8 cellular contexts compared by ENCODE assay signal in the genomic region with DNA sequence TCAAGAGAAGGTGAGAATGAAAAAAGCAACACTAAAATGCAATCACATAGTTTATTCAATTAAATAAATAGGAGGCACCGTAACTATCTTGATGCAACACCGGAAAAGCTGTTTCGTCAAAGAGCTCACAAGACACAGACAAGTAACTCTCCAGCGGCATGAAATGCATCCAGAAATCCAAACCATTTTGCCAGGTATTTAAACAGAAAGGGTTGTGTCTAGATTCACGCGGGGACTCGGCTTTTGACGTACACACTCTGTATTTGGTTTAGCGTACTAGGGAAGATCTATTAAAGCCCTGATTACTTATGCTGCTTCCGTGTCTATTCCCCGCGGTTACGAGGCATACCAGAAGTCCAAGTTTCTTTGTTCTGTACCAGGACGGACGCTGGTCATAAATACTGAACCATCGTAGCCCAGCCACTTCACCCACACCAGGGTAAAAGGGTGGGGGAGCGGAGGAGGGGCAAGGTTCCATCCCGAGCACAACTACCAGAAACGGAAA. TPM values are rescaled to one million over a fixed set of nuclear protein-coding genes. Genes with fewer than 3 reads are reported as not detected.
DNase-seq lines count a peak whose midpoint lies in the region; ATAC-seq and TF ChIP-seq lines count a peak whose summit lies in the region.

No MANE protein-coding gene starts in this region.

- H3K27me3 ChIP-seq in HCT116 (ENCODE audit: insufficient read depth, low read length) = no peaks in the 10 kb centered on the region
- peaks cover 12% of the 10 kb centered on the region for H3K27me3 ChIP-seq in iPS-18a (ENCODE audit: control insufficient read depth, insufficient read depth, low read length)

- H3K27ac ChIP-seq in HCT116 (ENCODE audit: low read depth, low read length) (peak overlapping the region; percentile 95), iPS-18a (ENCODE audit: low read length) (peak overlapping the region; percentile 8)

- H3K36me3 ChIP-seq in HCT116 (ENCODE audit: control insufficient read depth in 1 of 2, insufficient read depth in 2 of 2, low read length in 2 of 2) = no peaks in the 10 kb centered on the region
- H3K36me3 ChIP-seq in iPS-18a (ENCODE audit: control insufficient read depth, low read depth, low read length) = no peaks in the 10 kb centered on the region

- H3K4me3 ChIP-seq in HCT116 (replicated peaks in 1 of 2; ENCODE audit: low read depth in 1 of 2, low read length in 2 of 2) (peak overlapping the region; percentile 85 to 92), astrocyte of the spinal cord (ENCODE audit: low read depth, low read length) (peak overlapping the region; percentile 99), iPS-18a (ENCODE audit: low read length) (peak overlapping the region; percentile 83)

- no peak overlapping the region for H2AFZ ChIP-seq in HCT116 (ENCODE audit: low read depth, low read length, poor library complexity, severe bottlenecking)

- TF ChIP-seq POLR2A in HCT116 (IDR thresholded peaks at IDR 0.05; ENCODE audit: borderline replicate concordance, extremely low read depth, insufficient read depth, insufficient read length) = no peak

- H3K9ac ChIP-seq in HCT116 (ENCODE audit: low read length) (peak overlapping the region; percentile 95), iPS-18a (ENCODE audit: low read length) (peak overlapping the region; percentile 94)

- BruUV-seq in HCT116 (replicated peaks; lab: Mats Ljungman, UMichigan) = no TSS peak

- TF ChIP-seq RAD21 in HCT116 (IDR thresholded peaks at IDR 0.05; ENCODE audit: low read depth) = no peak

- H4K20me1 ChIP-seq in HCT116 (ENCODE audit: insufficient read depth) = no peaks in the 10 kb centered on the region

- POLR2A ChIA-PET in HCT116 (lab: Charles Lee) = interaction anchor here (1.6 kb wide), 1 partner anchor 12 kb away, joined by 3 read pairs; no protein-coding TSS in a partner anchor

- peak overlapping the region; percentile 89 for H3K4me2 ChIP-seq in HCT116 (ENCODE audit: low read length)

- in situ Hi-C loops in astrocyte of the spinal cord (cut with HindIII; ENCODE audit: low sequenced_read_pairs) = no loop called here

- CTCF ChIA-PET in HCT116 (lab: Charles Lee) = no interaction called here

- ATAC-seq in HCT116 (peak; percentile 13), GM21825 (IDR thresholded peaks at IDR 0.05; ENCODE audit: unreplicated experiment) (no peak)

- RAD21 ChIA-PET in HCT116 (lab: Charles Lee; ENCODE audit: low non-redundant PET in 1 of 2, low total read pairs in 2 of 2, uncharacterized antibody in 2 of 2, unreplicated experiment in 2 of 2) = no interaction called here

- TF ChIP-seq CTCF in HCT116 (IDR thresholded peaks at IDR 0.05 in 2 of 3, conservative IDR thresholded peaks at IDR 0.05 in 1 of 3; ENCODE audit: borderline replicate concordance in 1 of 3, insufficient read depth in 1 of 3, low read depth in 2 of 3, low read length in 2 of 3) = no peak
- no peak for TF ChIP-seq CTCF in astrocyte of the spinal cord (IDR thresholded peaks at IDR 0.05; ENCODE audit: low read depth, low read length)

- peaks cover 15% of the 10 kb centered on the region in 2 experiments for H3K4me1 ChIP-seq in HCT116 (ENCODE audit: control insufficient read depth in 1 of 2, insufficient read depth in 2 of 2, low read length in 2 of 2)
- H3K4me1 ChIP-seq in iPS-18a (ENCODE audit: control insufficient read depth, low read depth, low read length) = no peaks in the 10 kb centered on the region

- H3K9me3 ChIP-seq in HCT116 (ENCODE audit: control insufficient read depth in 1 of 2, insufficient read depth in 1 of 2, low read depth in 1 of 2, low read length in 2 of 2) (no peaks in the 10 kb centered on the region), iPS-18a (ENCODE audit: control insufficient read depth, low read depth, low read length) (no peaks in the 10 kb centered on the region)

- H3K79me2 ChIP-seq in HCT116 (ENCODE audit: insufficient read depth, low read length) = peaks cover 56% of the 10 kb centered on the region

- DNase-seq in ELF-1 (ENCODE audit: low read depth, low spot score) = peak; percentile 55
- peak; percentile 6 for DNase-seq in HCT116 (ENCODE audit: low read depth, low spot score)
- DNase-seq in NOMO-1 treated with dmso at 0.1 percent for 144 hours (lab: John Stamatoyannopoulos, UW; ENCODE audit: unreplicated experiment) = peak; percentile 32
- DNase-seq in astrocyte of the spinal cord (ENCODE audit: low read depth, low spot score) = peak; percentile 71
- DNase-seq in smooth muscle cell of the brain vasculature (ENCODE audit: low read depth, low spot score) = peak; percentile 21
- DNase-seq in NCI-H446 (lab: John Stamatoyannopoulos, UW) = no peak

- no peaks in the 10 kb centered on the region for H3K9me2 ChIP-seq in HCT116 (ENCODE audit: insufficient read depth)

- intact Hi-C loops in HCT116 (cut with micrococcal nuclease) = no loop called here

TF ChIP-seq in HCT116, 20 proteins besides CTCF, POLR2A, EP300 and RAD21:
- TF ChIP-seq SIN3A (IDR thresholded peaks at IDR 0.05; ENCODE audit: low read depth) (peak; percentile 12; the same call in 1 of the 2 replicates), CEBPB (IDR thresholded peaks at IDR 0.05; ENCODE audit: low read depth) (no peak)

RNA-seq across cellular contexts. Expression of a gene that starts 0.7 kb away (rescaled TPM):
- total RNA-seq in HCT116 (2021; ENCODE audit: unreplicated experiment) = 53.1 TPM
- polyA plus RNA-seq in HCT116 (2012) = 21.8 and 25.9 TPM in 2 replicates

RNA-seq across cellular contexts. Expression of a gene that starts 31.1 kb away (rescaled TPM):
- total RNA-seq in HCT116 (2021; ENCODE audit: unreplicated experiment) = 175 TPM
- polyA plus RNA-seq in HCT116 (2012) = 35.1 and 55.4 TPM in 2 replicates

Comparison
In these comparisons a context has a peak if more than half of its experiments do, and no peak if none do; other contexts are left out.
1. DNase-seq: peak in ELF-1 (single experiment), HCT116 (single experiment), NOMO-1 treated with dmso at 0.1 percent for 144 hours (single experiment), astrocyte of the spinal cord (single experiment) and smooth muscle cell of the brain vasculature (single experiment); none in NCI-H446 (0 of 2).
2. Peak in every context shown above with its lines, with median percentiles within 50 percentile points of each other: H3K4me3 ChIP-seq.